ENCODE assay signal across 13 cellular contexts in the genomic region with DNA sequence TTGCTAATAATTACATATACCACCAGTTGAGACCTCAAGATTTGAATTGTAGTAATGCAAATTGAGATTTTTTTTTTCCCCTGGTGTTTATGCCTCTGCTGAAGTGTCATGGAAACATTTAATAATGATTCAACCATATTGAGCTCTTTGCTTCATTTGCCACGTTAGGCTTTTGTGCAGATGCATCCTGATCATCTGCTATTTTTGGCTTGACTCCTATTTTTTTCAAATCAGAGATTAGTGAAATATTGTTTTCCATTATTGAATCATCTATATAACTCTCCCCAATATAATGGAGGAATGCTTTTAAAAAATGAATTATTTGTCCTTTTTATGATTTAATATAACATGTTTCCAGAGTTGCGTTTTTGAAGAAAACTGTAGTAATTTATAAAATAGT.
"Had no signal": no experiment of that assay in that cellular context is flagged by ENCODE, and none has a peak within 500 bp of the region (broad histone marks: within the 10 kb centered on the region; RNA-seq: fewer than 3 reads in every experiment).

No MANE protein-coding gene starts in this region.

- ATAC-seq: left lobe of liver, natural killer cell, right cardiac atrium had no signal

- DNase-seq: effector CD4-positive, alpha-beta T cell; endodermal cell; foreskin melanocyte; heart left ventricle; hypothalamus; islet precursor cell; natural killer cell; ovary; right cardiac atrium; stimulated activated CD4-positive, alpha-beta T cell treated with anti-CD3 and anti-CD28 coated beads, Interleukin-2, amount 100 ng/mL, for 48 hours; stimulated activated naive CD4-positive, alpha-beta T cell treated with Interleukin-2 at 50 U/mL for 16 hours; trophoblast cell had no signal
